ENCODE assay signal across 10 cellular contexts in genomic region chr19:3762130-3762473, GRCh38. TPM values are rescaled to one million over a fixed set of nuclear protein-coding genes. Genes with fewer than 3 reads are reported as not detected.
A peak's percentile ranks its signal among the peaks of the same experiment; 100 is the strongest.
DNase-seq lines count a peak whose midpoint lies in the region; ATAC-seq and TF ChIP-seq lines count a peak whose summit lies in the region.
"Had no signal": no experiment of that assay in that cellular context is flagged by ENCODE, and none has a peak within 500 bp of the region (broad histone marks: within the 10 kb centered on the region; RNA-seq: fewer than 3 reads in every experiment).

No MANE protein-coding gene starts in this region.

- no peaks in the 10 kb centered on the region for H4K20me1 ChIP-seq in neural cell (ENCODE audit: insufficient read depth)

- ATAC-seq in CD4-positive, CD25-positive, alpha-beta regulatory T cell (ENCODE audit: low read depth in 2 of 2), result no peak

- peak overlapping the region; percentile 94 to 100 (median 98) for H3K4me3 Mint-ChIP-seq in CD4-positive, CD25-positive, alpha-beta regulatory T cell

- H3K36me3 Mint-ChIP-seq in CD4-positive, CD25-positive, alpha-beta regulatory T cell, result peaks cover 9% of the 10 kb centered on the region

- H3K27ac Mint-ChIP-seq in CD4-positive, CD25-positive, alpha-beta regulatory T cell, result peak overlapping the region; percentile 100

- peaks cover 35% of the 10 kb centered on the region for H3K4me1 ChIP-seq in CD4-positive, CD25-positive, alpha-beta regulatory T cell (ENCODE audit: control insufficient read depth, insufficient read depth, low read length, poor library complexity, severe bottlenecking)
- peaks cover 17 to 27% of the 10 kb centered on the region in 2 donors for H3K4me1 ChIP-seq in duodenal mucosa (ENCODE audit: control insufficient read depth in 1 of 2, insufficient read depth in 2 of 2, low read length in 2 of 2)

- H3K27me3 ChIP-seq in CD4-positive, CD25-positive, alpha-beta regulatory T cell (ENCODE audit: control insufficient read depth, insufficient read depth, low read length), result no peaks in the 10 kb centered on the region
- no peaks in the 10 kb centered on the region for H3K27me3 ChIP-seq in duodenal mucosa (ENCODE audit: control insufficient read depth in 1 of 2, insufficient read depth in 2 of 2, low read length in 2 of 2)
- H3K27me3 ChIP-seq in neural cell (ENCODE audit: insufficient read depth, low read depth, low read length), result no peaks in the 10 kb centered on the region

- peaks cover 0 to 2% (median 0%) of the 10 kb centered on the region in 7 donors for H3K9me3 Mint-ChIP-seq in CD4-positive, CD25-positive, alpha-beta regulatory T cell

- no peaks in the 10 kb centered on the region for H3K9me2 ChIP-seq in neural cell (ENCODE audit: insufficient read depth, low read length)

- no peaks in the 10 kb centered on the region for H3K9me3 ChIP-seq in CD4-positive, CD25-positive, alpha-beta regulatory T cell (ENCODE audit: control insufficient read depth in 2 of 2, low read length in 2 of 2)
- H3K9me3 ChIP-seq in duodenal mucosa (ENCODE audit: control insufficient read depth in 1 of 2, low read length in 2 of 2) (no peaks in the 10 kb centered on the region), neural cell (ENCODE audit: low read length) (no peaks in the 10 kb centered on the region)

- H3K36me3 ChIP-seq in CD4-positive, CD25-positive, alpha-beta regulatory T cell (ENCODE audit: control insufficient read depth, insufficient read depth, low read length), result peaks cover 27% of the 10 kb centered on the region
- H3K36me3 ChIP-seq in duodenal mucosa (ENCODE audit: control insufficient read depth in 1 of 2, insufficient read depth in 2 of 2, low read length in 2 of 2) (peaks cover 8 to 17% of the 10 kb centered on the region in 2 donors), neural cell (ENCODE audit: insufficient read depth, low read length) (no peaks in the 10 kb centered on the region)

- TF ChIP-seq CTCF in NB4 (IDR thresholded peaks at IDR 0.05; ENCODE audit: low read depth, low read length), result no peak
- TF ChIP-seq CTCF in neural cell (IDR thresholded peaks at IDR 0.05; ENCODE audit: poor library complexity, severe bottlenecking), result no peak

- peaks cover 7% of the 10 kb centered on the region for H3K79me2 ChIP-seq in neural cell (replicated peaks; ENCODE audit: insufficient read depth, low read length)

- TF ChIP-seq EP300 in neural cell (conservative IDR thresholded peaks at IDR 0.05; ENCODE audit: poor library complexity, severe bottlenecking), result no peak

- TF ChIP-seq RAD21 in neural cell (conservative IDR thresholded peaks at IDR 0.05), result no peak

- no peak overlapping the region for H2AFZ ChIP-seq in neural cell (ENCODE audit: low read depth, low read length)

- no peak for TF ChIP-seq POLR2A in NB4 (IDR thresholded peaks at IDR 0.05; ENCODE audit: extremely low read depth, insufficient read length)

- DNase-seq in CD4-positive, CD25-positive, alpha-beta regulatory T cell, result no peak
- DNase-seq in NB4 (ENCODE audit: low read depth) (no peak), NCI-H82 treated with DMSO at 0.1 percent for 48 hours (lab: John Stamatoyannopoulos, UW; ENCODE audit: unreplicated experiment) (no peak), NCI-H774 (lab: John Stamatoyannopoulos, UW) (no peak), RKO (ENCODE audit: low spot score) (no peak)
- DNase-seq in stimulated activated CD8-positive, alpha-beta memory T cell treated with anti-CD3 and anti-CD28 coated beads, Interleukin-4, amount 100 ng/mL, for 48 hours, result no peak

- peak overlapping the region; percentile 100 for H3K27ac ChIP-seq in CD4-positive, CD25-positive, alpha-beta regulatory T cell (ENCODE audit: insufficient read depth, low read length, poor library complexity, severe bottlenecking)
- H3K27ac ChIP-seq in duodenal mucosa (ENCODE audit: low read depth, low read length), result peak overlapping the region; percentile 98
- peak overlapping the region; percentile 95 for H3K27ac ChIP-seq in neural cell (ENCODE audit: low read length)

- H3K4me2 ChIP-seq in neural cell (ENCODE audit: low read length), result no peak overlapping the region

- H3K9ac ChIP-seq in duodenal mucosa (ENCODE audit: low read depth in 1 of 2, low read length in 2 of 2) (peak overlapping the region in 1 of 2 donors; percentile 79), neural cell (ENCODE audit: low read length) (no peak overlapping the region)

- H3K27me3 Mint-ChIP-seq in CD4-positive, CD25-positive, alpha-beta regulatory T cell, result peaks cover 7% of the 10 kb centered on the region

- peaks cover 5 to 71% (median 27%) of the 10 kb centered on the region in 4 donors for H3K4me1 Mint-ChIP-seq in CD4-positive, CD25-positive, alpha-beta regulatory T cell

- H3F3A ChIP-seq in neural cell (ENCODE audit: insufficient read depth, low read length, poor library complexity, severe bottlenecking), result no peaks in the 10 kb centered on the region

- H3K4me3 ChIP-seq in CD4-positive, CD25-positive, alpha-beta regulatory T cell (ENCODE audit: low read depth, low read length), result peak overlapping the region; percentile 72
- peak overlapping the region; percentile 76 for H3K4me3 ChIP-seq in NB4 (ENCODE audit: low read depth, low read length)
- H3K4me3 ChIP-seq in duodenal mucosa (ENCODE audit: low read depth in 1 of 2, low read length in 2 of 2), result peak overlapping the region; percentile 94 to 97
- H3K4me3 ChIP-seq in neural cell (ENCODE audit: low read length), result peak overlapping the region; percentile 70

TF ChIP-seq in neural cell, 6 proteins besides CTCF, POLR2A, EP300 and RAD21:
- no peak for TF ChIP-seq MXI1 (conservative IDR thresholded peaks at IDR 0.05; ENCODE audit: poor library complexity, severe bottlenecking)
- no peak for TF ChIP-seq REST (IDR thresholded peaks at IDR 0.05; ENCODE audit: borderline replicate concordance)
- TF ChIP-seq SMC3 (conservative IDR thresholded peaks at IDR 0.05; ENCODE audit: poor library complexity), result no peak
- TF ChIP-seq POLR2AphosphoS5 (IDR thresholded peaks at IDR 0.05), result no peak
- no peak for TF ChIP-seq EZH2 (IDR thresholded peaks at IDR 0.05; ENCODE audit: borderline replicate concordance, insufficient read depth, low read length, poor library complexity, severe bottlenecking)
- no peak for TF ChIP-seq TAF1 (IDR thresholded peaks at IDR 0.05; ENCODE audit: low read depth)
TF ChIP-seq in neural cell: peak in this region for 0.

RNA-seq across cellular contexts. Expression of gene MRPL54, which starts 0.4 kb away (rescaled TPM):
- 98.0 TPM for total RNA-seq in CD4-positive, CD25-positive, alpha-beta regulatory T cell
- polyA plus RNA-seq in CD4-positive, CD25-positive, alpha-beta regulatory T cell, result 100 to 1,000 TPM; 143 to 208 (median 177) TPM
- 74.7 and 83.8 TPM in 2 replicates for polyA plus RNA-seq in neural cell
- polyA minus RNA-seq in neural cell, result 15.8 and 17.2 TPM in 2 replicates

RNA-seq across cellular contexts. Expression of gene APBA3, which starts 0.6 kb away (rescaled TPM):
- 81.0 TPM for total RNA-seq in CD4-positive, CD25-positive, alpha-beta regulatory T cell
- 10 to 100 TPM; 35.0 to 50.2 (median 44.2) TPM for polyA plus RNA-seq in CD4-positive, CD25-positive, alpha-beta regulatory T cell
- polyA plus RNA-seq in neural cell, result 37.1 and 56.3 TPM in 2 replicates
- polyA minus RNA-seq in neural cell, result 19.6 and 23.6 TPM in 2 replicates

RNA-seq across cellular contexts. Expression of gene RAX2, which starts 9.9 kb away (rescaled TPM):
- total RNA-seq in CD4-positive, CD25-positive, alpha-beta regulatory T cell, result not detected
- under 1 TPM in 2 of 4 donors, not detected in 2; 0.08 to 0.09 TPM for polyA plus RNA-seq in CD4-positive, CD25-positive, alpha-beta regulatory T cell
- not detected in 2 replicates for polyA plus RNA-seq in neural cell
- not detected in 2 replicates for polyA minus RNA-seq in neural cell
- total RNA-seq: HT-29, sciatic nerve had no signal

RNA-seq across cellular contexts. Expression of gene MATK, which starts 24.1 kb away (rescaled TPM):
- 1.4 TPM for total RNA-seq in CD4-positive, CD25-positive, alpha-beta regulatory T cell
- polyA plus RNA-seq in CD4-positive, CD25-positive, alpha-beta regulatory T cell, result 1 to 10 TPM; 1.4 to 4.7 (median 2.3) TPM
- polyA plus RNA-seq in neural cell, result 2.6 and 4.1 TPM in 2 replicates
- polyA minus RNA-seq in neural cell, result 1.3 and 1.9 TPM in 2 replicates

RNA-seq across cellular contexts. Expression of gene TJP3, which starts 53.9 kb away (rescaled TPM):
- total RNA-seq in CD4-positive, CD25-positive, alpha-beta regulatory T cell, result 20.6 TPM
- 10 to 100 TPM; 22.9 to 34.4 (median 29.9) TPM for polyA plus RNA-seq in CD4-positive, CD25-positive, alpha-beta regulatory T cell
- 0.15 TPM in 1 of 2 replicates, not detected in the other for polyA plus RNA-seq in neural cell
- 0.24 and 0.35 TPM in 2 replicates for polyA minus RNA-seq in neural cell
